Comparison of ENCODE assay signal across 7 cellular contexts in genomic region chr14:102318781-102319276, GRCh38. TPM values are rescaled to one million over a fixed set of nuclear protein-coding genes. Genes with fewer than 3 reads are reported as not detected.
DNase-seq lines count a peak whose midpoint lies in the region; ATAC-seq and TF ChIP-seq lines count a peak whose summit lies in the region.

No MANE protein-coding gene starts in this region.

- H3K9ac ChIP-seq in iPS-15b (ENCODE audit: low read depth, low read length) = no peak overlapping the region

- CTCF ChIA-PET in activated CD8-positive, alpha-beta T cell treated with anti-CD3 and anti-CD28 coated beads for 36 hours (lab: Charles Lee) = interaction anchor here (1.3 to 1.7 kb wide), 3 partner anchors 10 to 197 kb away, joined by 3 to 6 read pairs (median 4); partner anchors contain the start of gene MOK

- peaks cover 2% of the 10 kb centered on the region for H3K36me3 Mint-ChIP-seq in activated CD8-positive, alpha-beta T cell treated with anti-CD3 and anti-CD28 coated beads for 36 hours (ENCODE audit: low read depth)
- H3K36me3 Mint-ChIP-seq in stimulated activated memory B cell treated with anti-CD40 and anti-IgM and Interleukin-4, amounts not matched to agents 10 μg/mL and 1 μg/mL and 100 μg/mL, for 72 hours = no peaks in the 10 kb centered on the region

- peaks cover 45% of the 10 kb centered on the region for H3K4me1 Mint-ChIP-seq in activated CD8-positive, alpha-beta T cell treated with anti-CD3 and anti-CD28 coated beads for 36 hours (ENCODE audit: low read depth)
- H3K4me1 Mint-ChIP-seq in stimulated activated memory B cell treated with anti-CD40 and anti-IgM and Interleukin-4, amounts not matched to agents 10 μg/mL and 1 μg/mL and 100 μg/mL, for 72 hours = peaks cover 71% of the 10 kb centered on the region

- no peaks in the 10 kb centered on the region for H3K27me3 Mint-ChIP-seq in activated CD8-positive, alpha-beta T cell treated with anti-CD3 and anti-CD28 coated beads for 36 hours
- H3K27me3 Mint-ChIP-seq in stimulated activated memory B cell treated with anti-CD40 and anti-IgM and Interleukin-4, amounts not matched to agents 10 μg/mL and 1 μg/mL and 100 μg/mL, for 72 hours = no peaks in the 10 kb centered on the region

- H3K4me3 ChIP-seq in HFF-Myc (replicated peaks; ENCODE audit: low read depth, low read length) (peak overlapping the region; percentile 89), iPS-15b (ENCODE audit: low read depth, low read length) (peak overlapping the region; percentile 91)

- DNase-seq in HFF-Myc (ENCODE audit: extremely low read depth, low read depth) (no peak), NCI-H146 treated with DMSO at 0.1 percent for 48 hours (lab: John Stamatoyannopoulos, UW; ENCODE audit: unreplicated experiment) (no peak)
- DNase-seq in activated CD8-positive, alpha-beta T cell treated with anti-CD3 and anti-CD28 coated beads for 36 hours = no peak

- POLR2A ChIA-PET in activated CD8-positive, alpha-beta T cell treated with anti-CD3 and anti-CD28 coated beads for 36 hours (lab: Charles Lee) = interaction anchor here (1.1 to 2.5 kb wide), 3 partner anchors 10 to 230 kb away, joined by 3 to 6 read pairs (median 3); no protein-coding TSS in a partner anchor

- peaks cover 13% of the 10 kb centered on the region for H3K4me1 ChIP-seq in iPS-15b (ENCODE audit: control insufficient read depth, insufficient read depth, low read length)

- peaks cover 14% of the 10 kb centered on the region for H3K27me3 ChIP-seq in iPS-15b (ENCODE audit: control insufficient read depth, insufficient read depth, low read length)

- no peaks in the 10 kb centered on the region for H3K9me3 ChIP-seq in iPS-15b (ENCODE audit: control insufficient read depth, insufficient read depth, low read length)

- H3K9me3 Mint-ChIP-seq in activated CD8-positive, alpha-beta T cell treated with anti-CD3 and anti-CD28 coated beads for 36 hours = no peaks in the 10 kb centered on the region
- no peaks in the 10 kb centered on the region for H3K9me3 Mint-ChIP-seq in stimulated activated memory B cell treated with anti-CD40 and anti-IgM and Interleukin-4, amounts not matched to agents 10 μg/mL and 1 μg/mL and 100 μg/mL, for 72 hours

- no peaks in the 10 kb centered on the region for H3K36me3 ChIP-seq in iPS-15b (ENCODE audit: control insufficient read depth, insufficient read depth, low read length)

- peak overlapping the region; percentile 95 for H3K27ac Mint-ChIP-seq in activated CD8-positive, alpha-beta T cell treated with anti-CD3 and anti-CD28 coated beads for 36 hours
- peak overlapping the region; percentile 93 for H3K27ac Mint-ChIP-seq in stimulated activated memory B cell treated with anti-CD40 and anti-IgM and Interleukin-4, amounts not matched to agents 10 μg/mL and 1 μg/mL and 100 μg/mL, for 72 hours

- peak; percentile 5 for ATAC-seq in activated CD8-positive, alpha-beta T cell treated with anti-CD3 and anti-CD28 coated beads for 36 hours
- ATAC-seq in stimulated activated memory B cell treated with anti-CD40 and anti-IgM and Interleukin-4, amounts not matched to agents 10 μg/mL and 1 μg/mL and 100 μg/mL, for 72 hours = no peak
- ATAC-seq in GM18907 (IDR thresholded peaks at IDR 0.05; ENCODE audit: unreplicated experiment) (no peak), HG02610 (IDR thresholded peaks at IDR 0.05; ENCODE audit: unreplicated experiment) (no peak)

- peak overlapping the region; percentile 96 for H3K4me3 Mint-ChIP-seq in activated CD8-positive, alpha-beta T cell treated with anti-CD3 and anti-CD28 coated beads for 36 hours
- peak overlapping the region; percentile 89 for H3K4me3 Mint-ChIP-seq in stimulated activated memory B cell treated with anti-CD40 and anti-IgM and Interleukin-4, amounts not matched to agents 10 μg/mL and 1 μg/mL and 100 μg/mL, for 72 hours

- intact Hi-C loops in activated CD8-positive, alpha-beta T cell treated with anti-CD3 and anti-CD28 coated beads for 36 hours (cut with micrococcal nuclease) = no loop called here

- no peak for TF ChIP-seq CTCF in HFF-Myc (IDR thresholded peaks at IDR 0.05; ENCODE audit: low read depth, low read length, missing control alignments)
- no peak for TF ChIP-seq CTCF in activated CD8-positive, alpha-beta T cell treated with anti-CD3 and anti-CD28 coated beads for 36 hours (IDR thresholded peaks at IDR 0.05)

RNA-seq across cellular contexts. Expression of gene ZNF839, which starts 0.7 kb away (rescaled TPM):
- total RNA-seq in activated CD8-positive, alpha-beta T cell treated with anti-CD3 and anti-CD28 coated beads for 36 hours = 10 to 100 TPM; 16.7 to 18.6 TPM

RNA-seq across cellular contexts. Expression of gene MOK, which starts 13.9 kb away (rescaled TPM):
- total RNA-seq in activated CD8-positive, alpha-beta T cell treated with anti-CD3 and anti-CD28 coated beads for 36 hours = 1 to 10 TPM; 6.2 to 6.6 TPM

RNA-seq across cellular contexts. Expression of gene CINP, which starts 43.9 kb away (rescaled TPM):
- 10 to 100 TPM; 47.8 to 52.2 TPM for total RNA-seq in activated CD8-positive, alpha-beta T cell treated with anti-CD3 and anti-CD28 coated beads for 36 hours

RNA-seq across cellular contexts. Expression of gene TECPR2, which starts 43.9 kb away (rescaled TPM):
- 1 to 10 TPM; 4.7 to 5.0 TPM for total RNA-seq in activated CD8-positive, alpha-beta T cell treated with anti-CD3 and anti-CD28 coated beads for 36 hours
